Comparison of ENCODE assay signal across 8 cellular contexts in genomic region chr3:45688194-45688881, GRCh38. TPM values are rescaled to one million over a fixed set of nuclear protein-coding genes. Genes with fewer than 3 reads are reported as not detected.
DNase-seq lines count a peak whose midpoint lies in the region; ATAC-seq and TF ChIP-seq lines count a peak whose summit lies in the region.

No MANE protein-coding gene starts in this region.

- ATAC-seq in upper lobe of right lung, result no peak
- ATAC-seq in GM19328 (IDR thresholded peaks at IDR 0.05; ENCODE audit: unreplicated experiment), result no peak

- H3K79me2 ChIP-seq in ACC112 (ENCODE audit: control insufficient read depth, insufficient read depth, low read length, unreplicated experiment), result peaks cover 40% of the 10 kb centered on the region

- H3K4me1 ChIP-seq in ACC112 (ENCODE audit: control insufficient read depth, insufficient read depth, low read length, unreplicated experiment), result peaks cover 15% of the 10 kb centered on the region
- H3K4me1 ChIP-seq in ectodermal cell (ENCODE audit: control insufficient read depth, insufficient read depth, low read length), result peaks cover 17% of the 10 kb centered on the region
- peaks cover 29% of the 10 kb centered on the region for H3K4me1 ChIP-seq in upper lobe of right lung

- intact Hi-C loops in upper lobe of right lung (cut with DNase I), result no loop called here

- TF ChIP-seq CTCF in upper lobe of right lung (IDR thresholded peaks at IDR 0.05), result no peak

- H3K36me3 ChIP-seq in ACC112 (ENCODE audit: insufficient read depth, low read length) (peaks cover 8% of the 10 kb centered on the region; the same call in 1 of the 2 replicates), ectodermal cell (ENCODE audit: control insufficient read depth, insufficient read depth, low read length) (no peaks in the 10 kb centered on the region), upper lobe of right lung (peaks cover 4% of the 10 kb centered on the region)

- H3K27me3 ChIP-seq in ACC112 (ENCODE audit: insufficient read depth, low read length) (no peaks in the 10 kb centered on the region), ectodermal cell (ENCODE audit: control insufficient read depth, insufficient read depth, low read length, poor library complexity, severe bottlenecking) (no peaks in the 10 kb centered on the region), upper lobe of right lung (no peaks in the 10 kb centered on the region)

- H3K4me3 ChIP-seq in ACC112 (ENCODE audit: low read depth, low read length), result peak overlapping the region; percentile 80
- peak overlapping the region; percentile 93 for H3K4me3 ChIP-seq in ectodermal cell (ENCODE audit: insufficient read depth, low read depth, low read length)
- H3K4me3 ChIP-seq in upper lobe of right lung, result peak overlapping the region; percentile 96

- peak overlapping the region; percentile 94 for H2AFZ ChIP-seq in ACC112 (ENCODE audit: low read length, unreplicated experiment)

- DNase-seq in NCI-H1092 treated with DMSO at 0.1 percent for 48 hours (lab: John Stamatoyannopoulos, UW), result peak; percentile 78
- DNase-seq in UCSD-AML1 (lab: John Stamatoyannopoulos, UW; ENCODE audit: unreplicated experiment), result peak; percentile 62
- peak; percentile 70 for DNase-seq in midbrain (lab: John Stamatoyannopoulos, UW)
- DNase-seq in upper lobe of right lung, result no peak

- 3 to 4% methylated on average over 35 of the region's 35 CpGs for WGBS in ectodermal cell, 2 experiments

- no peaks in the 10 kb centered on the region for H3K9me3 ChIP-seq in ectodermal cell (ENCODE audit: control insufficient read depth, low read length)
- H3K9me3 ChIP-seq in upper lobe of right lung, result no peaks in the 10 kb centered on the region

- TF ChIP-seq POLR2A in GM15510 (IDR thresholded peaks at IDR 0.05; ENCODE audit: borderline replicate concordance, extremely low read depth, insufficient read length), result peak; percentile 20

- no peak overlapping the region for H3K27ac ChIP-seq in ACC112 (ENCODE audit: low read depth, low read length)
- H3K27ac ChIP-seq in ectodermal cell (ENCODE audit: insufficient read depth, low read depth, low read length, poor library complexity, severe bottlenecking), result peak overlapping the region; percentile 81
- peak overlapping the region; percentile 92 for H3K27ac ChIP-seq in upper lobe of right lung

RNA-seq across cellular contexts. Expression of gene SACM1L, which starts 0.9 kb away (rescaled TPM):
- 39.2 TPM for polyA plus RNA-seq in ectodermal cell (2013, experiment 1 of 4)
- polyA plus RNA-seq in ectodermal cell (2013, experiment 2 of 4), result 45.9 TPM
- 34.3 TPM for polyA plus RNA-seq in ectodermal cell (2013, experiment 3 of 4)
- polyA plus RNA-seq in ectodermal cell (2013, experiment 4 of 4), result 39.5 TPM
- total RNA-seq in upper lobe of right lung, result 77.1 TPM
